30 cellular contexts compared by ENCODE assay signal in the genomic region with DNA sequence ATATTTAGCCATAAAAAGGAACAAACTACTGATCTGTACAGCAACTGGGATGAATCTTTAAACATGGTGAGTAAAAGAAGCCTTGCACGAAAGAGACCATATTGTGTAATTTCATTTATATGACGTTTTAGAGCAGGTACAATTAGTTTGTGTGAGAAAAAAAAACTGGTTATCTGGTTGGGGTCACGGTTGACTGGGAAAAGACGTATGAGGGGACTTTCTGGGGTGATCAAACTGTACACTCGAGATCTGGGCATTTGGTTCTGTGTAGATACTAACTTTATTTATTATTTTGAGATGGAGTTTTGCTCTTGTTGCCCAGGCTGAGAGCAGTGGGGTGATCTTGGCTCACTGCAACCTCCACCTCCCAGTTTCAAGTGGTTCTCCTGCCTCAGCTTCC. TPM values are rescaled to one million over a fixed set of nuclear protein-coding genes. Genes with fewer than 3 reads are reported as not detected.
"Had no signal": no experiment of that assay in that cellular context is flagged by ENCODE, and none has a peak within 500 bp of the region (broad histone marks: within the 10 kb centered on the region; RNA-seq: fewer than 3 reads in every experiment).

No MANE protein-coding gene starts in this region.

- H3K27me3 ChIP-seq: adrenal gland, breast epithelium, SJSA1 had no signal

- H3K9me3 Mint-ChIP-seq: activated naive CD4-positive, alpha-beta T cell treated with anti-CD3 and anti-CD28 coated beads, Interleukin-2, amount 10 ng/mL, durations not matched to agents 7 days and 5 days; activated naive CD8-positive, alpha-beta T cell treated with anti-CD3 and anti-CD28 coated beads, Interleukin-2, amount 10 ng/mL, durations not matched to agents 7 days and 5 days; activated T-cell treated with anti-CD3 and anti-CD28 coated beads, Interleukin-2, amount 50 U/mL, for 4 hours; activated T-helper 17 cell treated with anti-CD3 and anti-CD28 coated beads, Interleukin-2, amount 50 U/mL, for 72 hours; T-helper 1 cell treated with Interleukin-12 subunit alpha and Interleukin-12 subunit beta and Interleukin-4 antibody, amounts not matched to agents 30 μg/mL and 1 μg/mL, for 36 hours had no signal

- ATAC-seq: activated CD4-positive, CD25-positive, alpha-beta regulatory T cell treated with anti-CD3 and anti-CD28 coated beads, Interleukin-2, amount 50 U/mL, for 24 hours; activated CD8-positive, alpha-beta memory T cell treated with anti-CD3 and anti-CD28 coated beads, Interleukin-2, amount 10 ng/mL, durations not matched to agents 7 days and 5 days; activated T-cell treated with anti-CD3 and anti-CD28 coated beads, Interleukin-2, amount 50 U/mL, for 4 hours; activated T-helper 17 cell treated with anti-CD3 and anti-CD28 coated beads, Interleukin-2, amount 50 U/mL, for 72 hours; Panc1; SK-N-SH treated with all-trans-retinoic acid at 6 μM for 48 hours had no signal

- H3K4me3 ChIP-seq: adrenal gland, breast epithelium, SJSA1 had no signal

- DNase-seq: activated CD4-positive, alpha-beta T cell treated with anti-CD3 and anti-CD28 coated beads for 48 hours; activated CD4-positive, alpha-beta T cell treated with anti-CD3 and anti-CD28 coated beads, Interleukin-2, amount 50 U/mL, for 48 hours; activated CD8-positive, alpha-beta memory T cell treated with anti-CD3 and anti-CD28 coated beads, Interleukin-2, amount 10 ng/mL, durations not matched to agents 7 days and 5 days; activated gamma-delta T cell; activated naive CD4-positive, alpha-beta T cell treated with anti-CD3 and anti-CD28 coated beads, Interleukin-2, amount 10 ng/mL, durations not matched to agents 7 days and 5 days; activated naive CD8-positive, alpha-beta T cell treated with anti-CD3 and anti-CD28 coated beads, Interleukin-2, amount 10 ng/mL, durations not matched to agents 7 days and 5 days; activated T-cell treated with anti-CD3 and anti-CD28 coated beads, Interleukin-2, amount 50 U/mL, for 4 hours; anterior cingulate cortex; caudate nucleus; KG1; NCI-H1048; NCI-H1930; NCI-H2171; NCI-H2227 treated with DMSO at 0.1 percent for 48 hours; NCI-H446 treated with DMSO at 0.1 percent for 48 hours; NCI-H524 treated with DMSO at 0.1 percent for 48 hours; NCI-H748 treated with DMSO at 0.1 percent for 48 hours; OCI-M1; Right ventricle myocardium superior had no signal

- H3K27me3 Mint-ChIP-seq: activated CD8-positive, alpha-beta memory T cell treated with anti-CD3 and anti-CD28 coated beads, Interleukin-2, amount 10 ng/mL, durations not matched to agents 7 days and 5 days; activated naive CD4-positive, alpha-beta T cell treated with anti-CD3 and anti-CD28 coated beads, Interleukin-2, amount 10 ng/mL, durations not matched to agents 7 days and 5 days; activated naive CD8-positive, alpha-beta T cell treated with anti-CD3 and anti-CD28 coated beads, Interleukin-2, amount 10 ng/mL, durations not matched to agents 7 days and 5 days; activated T-helper 17 cell treated with anti-CD3 and anti-CD28 coated beads, Interleukin-2, amount 50 U/mL, for 72 hours had no signal

- H3K27ac ChIP-seq: adrenal gland, breast epithelium, RWPE1, SJSA1 had no signal

- H3K27ac Mint-ChIP-seq: activated CD8-positive, alpha-beta memory T cell treated with anti-CD3 and anti-CD28 coated beads, Interleukin-2, amount 10 ng/mL, durations not matched to agents 7 days and 5 days; activated naive CD4-positive, alpha-beta T cell treated with anti-CD3 and anti-CD28 coated beads, Interleukin-2, amount 10 ng/mL, durations not matched to agents 7 days and 5 days; activated naive CD8-positive, alpha-beta T cell treated with anti-CD3 and anti-CD28 coated beads, Interleukin-2, amount 10 ng/mL, durations not matched to agents 7 days and 5 days; T-helper 1 cell treated with Interleukin-12 subunit alpha and Interleukin-12 subunit beta and Interleukin-4 antibody, amounts not matched to agents 30 μg/mL and 1 μg/mL, for 36 hours had no signal

- H3K4me3 Mint-ChIP-seq: activated CD8-positive, alpha-beta memory T cell treated with anti-CD3 and anti-CD28 coated beads, Interleukin-2, amount 10 ng/mL, durations not matched to agents 7 days and 5 days; activated naive CD4-positive, alpha-beta T cell treated with anti-CD3 and anti-CD28 coated beads, Interleukin-2, amount 10 ng/mL, durations not matched to agents 7 days and 5 days; activated naive CD8-positive, alpha-beta T cell treated with anti-CD3 and anti-CD28 coated beads, Interleukin-2, amount 10 ng/mL, durations not matched to agents 7 days and 5 days; activated T-cell treated with anti-CD3 and anti-CD28 coated beads, Interleukin-2, amount 50 U/mL, for 4 hours; activated T-helper 17 cell treated with anti-CD3 and anti-CD28 coated beads, Interleukin-2, amount 50 U/mL, for 72 hours; T-helper 1 cell treated with Interleukin-12 subunit alpha and Interleukin-12 subunit beta and Interleukin-4 antibody, amounts not matched to agents 30 μg/mL and 1 μg/mL, for 36 hours had no signal

- H3K4me1 ChIP-seq: breast epithelium had no signal

- H3K9me3 ChIP-seq: adrenal gland, breast epithelium, SJSA1 had no signal

- H3K36me3 ChIP-seq: breast epithelium had no signal

RNA-seq across cellular contexts. Expression of a gene that starts 44.1 kb away (rescaled TPM):
- total RNA-seq: activated CD8-positive, alpha-beta memory T cell treated with anti-CD3 and anti-CD28 coated beads, Interleukin-2, amount 10 ng/mL, durations not matched to agents 7 days and 5 days; activated naive CD8-positive, alpha-beta T cell treated with anti-CD3 and anti-CD28 coated beads, Interleukin-2, amount 10 ng/mL, durations not matched to agents 7 days and 5 days; activated T-cell treated with anti-CD3 and anti-CD28 coated beads, Interleukin-2, amount 50 U/mL, for 4 hours; activated T-helper 17 cell treated with anti-CD3 and anti-CD28 coated beads, Interleukin-2, amount 50 U/mL, for 72 hours; adrenal gland; LHCN-M2; M059J; Right ventricle myocardium superior; SJSA1 had no signal
- polyA plus RNA-seq: adrenal gland had no signal
